ENCODE assay signal across 1 cellular context in genomic region chr7:33793616-33794015, GRCh38.
A peak's percentile ranks its signal among the peaks of the same experiment; 100 is the strongest.
TF ChIP-seq lines count a peak whose summit lies in the region.

No MANE protein-coding gene starts in this region.

TF ChIP-seq in SK-N-SH, 30 proteins besides CTCF, POLR2A, EP300 and RAD21 (continued from another document):
- TF ChIP-seq, protein P1, sequence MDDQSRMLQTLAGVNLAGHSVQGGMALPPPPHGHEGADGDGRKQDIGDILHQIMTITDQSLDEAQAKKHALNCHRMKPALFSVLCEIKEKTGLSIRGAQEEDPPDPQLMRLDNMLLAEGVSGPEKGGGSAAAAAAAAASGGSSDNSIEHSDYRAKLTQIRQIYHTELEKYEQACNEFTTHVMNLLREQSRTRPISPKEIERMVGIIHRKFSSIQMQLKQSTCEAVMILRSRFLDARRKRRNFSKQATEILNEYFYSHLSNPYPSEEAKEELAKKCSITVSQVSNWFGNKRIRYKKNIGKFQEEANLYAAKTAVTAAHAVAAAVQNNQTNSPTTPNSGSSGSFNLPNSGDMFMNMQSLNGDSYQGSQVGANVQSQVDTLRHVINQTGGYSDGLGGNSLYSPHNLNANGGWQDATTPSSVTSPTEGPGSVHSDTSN (IDR thresholded peaks at IDR 0.05) = no peak
- TF ChIP-seq GATA2 (CRISPR knock-in tag; IDR thresholded peaks at IDR 0.05) (peak; percentile 41; the same call in 1 of the 2 replicates), TCF12 (IDR thresholded peaks at IDR 0.05) (peak; percentile 26; the same call in 1 of the 2 replicates), RCOR1 (IDR thresholded peaks at IDR 0.05; ENCODE audit: low read length) (peak; percentile 88), FOSL2 (IDR thresholded peaks at IDR 0.05; ENCODE audit: borderline replicate concordance, low read depth) (no peak), JUND (IDR thresholded peaks at IDR 0.05) (no peak), FOXJ3 (CRISPR knock-in tag; IDR thresholded peaks at IDR 0.05) (no peak), SIN3A (IDR thresholded peaks at IDR 0.05; ENCODE audit: borderline replicate concordance, low read depth, low read length) (no peak), NFIC (IDR thresholded peaks at IDR 0.05; ENCODE audit: borderline replicate concordance) (no peak), RXRA (IDR thresholded peaks at IDR 0.05; ENCODE audit: borderline replicate concordance, low read depth) (no peak), RFX5 (IDR thresholded peaks at IDR 0.05; ENCODE audit: low read length) (no peak), SMC3 (IDR thresholded peaks at IDR 0.05; ENCODE audit: low read depth, low read length) (no peak; the same call in 1 of the 2 replicates), POLR2AphosphoS5 (IDR thresholded peaks at IDR 0.05; ENCODE audit: low read depth, low read length) (no peak), CHD2 (IDR thresholded peaks at IDR 0.05; ENCODE audit: low read length, partially characterized antibody) (peak; percentile 71), FOXM1 (IDR thresholded peaks at IDR 0.05; ENCODE audit: low read depth) (no peak), TEAD4 (IDR thresholded peaks at IDR 0.05; ENCODE audit: borderline replicate concordance, insufficient read depth) (no peak), MXI1 (IDR thresholded peaks at IDR 0.05; ENCODE audit: low read depth, low read length) (peak; percentile 78), NRF1 (IDR thresholded peaks at IDR 0.05; ENCODE audit: low read depth, low read length) (no peak)
- TF ChIP-seq, protein P2, sequence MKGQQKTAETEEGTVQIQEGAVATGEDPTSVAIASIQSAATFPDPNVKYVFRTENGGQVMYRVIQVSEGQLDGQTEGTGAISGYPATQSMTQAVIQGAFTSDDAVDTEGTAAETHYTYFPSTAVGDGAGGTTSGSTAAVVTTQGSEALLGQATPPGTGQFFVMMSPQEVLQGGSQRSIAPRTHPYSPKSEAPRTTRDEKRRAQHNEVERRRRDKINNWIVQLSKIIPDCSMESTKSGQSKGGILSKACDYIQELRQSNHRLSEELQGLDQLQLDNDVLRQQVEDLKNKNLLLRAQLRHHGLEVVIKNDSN (IDR thresholded peaks at IDR 0.05; ENCODE audit: borderline replicate concordance, low read depth) = no peak
- TF ChIP-seq, protein P3, sequence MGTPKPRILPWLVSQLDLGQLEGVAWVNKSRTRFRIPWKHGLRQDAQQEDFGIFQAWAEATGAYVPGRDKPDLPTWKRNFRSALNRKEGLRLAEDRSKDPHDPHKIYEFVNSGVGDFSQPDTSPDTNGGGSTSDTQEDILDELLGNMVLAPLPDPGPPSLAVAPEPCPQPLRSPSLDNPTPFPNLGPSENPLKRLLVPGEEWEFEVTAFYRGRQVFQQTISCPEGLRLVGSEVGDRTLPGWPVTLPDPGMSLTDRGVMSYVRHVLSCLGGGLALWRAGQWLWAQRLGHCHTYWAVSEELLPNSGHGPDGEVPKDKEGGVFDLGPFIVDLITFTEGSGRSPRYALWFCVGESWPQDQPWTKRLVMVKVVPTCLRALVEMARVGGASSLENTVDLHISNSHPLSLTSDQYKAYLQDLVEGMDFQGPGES (IDR thresholded peaks at IDR 0.05; ENCODE audit: low read depth, low read length) = no peak
- TF ChIP-seq, protein P4, sequence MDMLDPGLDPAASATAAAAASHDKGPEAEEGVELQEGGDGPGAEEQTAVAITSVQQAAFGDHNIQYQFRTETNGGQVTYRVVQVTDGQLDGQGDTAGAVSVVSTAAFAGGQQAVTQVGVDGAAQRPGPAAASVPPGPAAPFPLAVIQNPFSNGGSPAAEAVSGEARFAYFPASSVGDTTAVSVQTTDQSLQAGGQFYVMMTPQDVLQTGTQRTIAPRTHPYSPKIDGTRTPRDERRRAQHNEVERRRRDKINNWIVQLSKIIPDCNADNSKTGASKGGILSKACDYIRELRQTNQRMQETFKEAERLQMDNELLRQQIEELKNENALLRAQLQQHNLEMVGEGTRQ (IDR thresholded peaks at IDR 0.05; ENCODE audit: borderline replicate concordance, low read depth, low read length) = no peak
- TF ChIP-seq, protein P5, sequence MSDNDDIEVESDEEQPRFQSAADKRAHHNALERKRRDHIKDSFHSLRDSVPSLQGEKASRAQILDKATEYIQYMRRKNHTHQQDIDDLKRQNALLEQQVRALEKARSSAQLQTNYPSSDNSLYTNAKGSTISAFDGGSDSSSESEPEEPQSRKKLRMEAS (IDR thresholded peaks at IDR 0.05; ENCODE audit: low read depth) = no peak
